1 cellular context compared by ENCODE assay signal in the genomic region with DNA sequence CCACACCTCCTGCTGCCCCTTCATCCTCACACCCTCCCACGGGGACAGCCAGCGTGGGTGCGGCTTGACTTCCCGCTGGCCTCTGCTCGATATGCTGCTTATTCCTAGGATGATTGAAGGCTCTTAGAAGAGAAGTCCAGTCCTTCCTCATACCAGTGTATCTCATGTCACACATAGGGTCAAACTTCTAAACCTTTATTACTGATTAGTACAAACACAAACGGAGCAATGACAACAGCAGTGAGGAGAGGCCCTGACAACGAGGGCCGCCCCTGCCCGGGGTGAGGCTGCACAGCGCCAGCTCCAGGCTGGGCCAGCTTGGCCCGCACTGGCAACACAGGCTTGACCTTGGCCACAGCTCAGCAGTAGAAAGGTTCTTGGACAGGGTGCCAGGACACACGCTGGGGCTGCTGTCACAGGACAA.
TF ChIP-seq lines count a peak whose summit lies in the region.

No MANE protein-coding gene starts in this region.

TF ChIP-seq in HepG2, 621 proteins besides CTCF, POLR2A, EP300 and RAD21:
- TF ChIP-seq RBFOX2 (IDR thresholded peaks at IDR 0.05; ENCODE audit: low read depth, low read length): peak; percentile 44; the same call in 1 of the 2 replicates
- TF ChIP-seq KDM4B (CRISPR knock-in tag; IDR thresholded peaks at IDR 0.05): no peak
